In the genomic region with DNA sequence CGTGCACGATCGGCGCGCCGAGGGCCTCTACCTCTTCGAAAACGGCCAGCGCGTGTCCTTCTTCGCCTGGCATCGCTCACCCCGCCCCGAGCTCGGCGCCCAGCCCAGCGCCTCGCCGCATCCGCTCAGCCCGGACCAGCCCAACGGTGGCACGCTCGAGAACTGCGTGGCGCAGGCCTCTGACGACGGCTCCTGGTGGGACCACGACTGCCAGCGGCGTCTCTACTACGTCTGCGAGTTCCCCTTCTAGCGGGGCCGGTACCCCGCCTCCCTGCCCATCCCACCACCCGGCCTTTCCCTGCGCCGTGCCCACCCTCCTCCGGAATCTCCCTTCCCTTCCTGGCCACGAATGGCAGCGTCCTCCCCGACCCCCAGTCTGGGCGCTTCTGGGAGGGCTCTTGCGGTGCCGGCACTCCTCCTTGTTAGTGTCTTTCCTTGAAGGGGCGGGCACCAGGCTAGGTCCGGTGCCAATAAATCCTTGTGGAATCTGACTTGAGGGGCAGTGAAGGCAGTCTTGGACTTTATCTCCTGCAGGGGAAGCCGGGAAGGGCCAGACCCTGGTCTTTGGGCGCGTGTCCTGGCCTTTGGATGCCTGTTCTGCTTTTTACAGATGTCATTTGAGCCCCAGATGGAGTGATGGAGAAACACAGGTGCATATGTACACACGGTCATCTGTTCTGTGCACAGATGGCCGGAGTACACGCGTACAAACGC, we compare ENCODE assay signal across 8 cellular contexts. TPM values are rescaled to one million over a fixed set of nuclear protein-coding genes. Genes with fewer than 3 reads are reported as not detected.
DNase-seq lines count a peak whose midpoint lies in the region; ATAC-seq, FAIRE-seq and TF ChIP-seq lines count a peak whose summit lies in the region.

No MANE protein-coding gene starts in this region.

- DNase-seq in CD4-positive, alpha-beta T cell, result no peak
- DNase-seq in activated naive CD8-positive, alpha-beta T cell treated with anti-CD3 and anti-CD28 coated beads, Interleukin-2, amount 10 ng/mL, durations not matched to agents 7 days and 5 days, result no peak
- DNase-seq in RCC 7860 (ENCODE audit: low spot score) (no peak), NCI-H510A treated with DMSO at 0.1 percent for 48 hours (lab: John Stamatoyannopoulos, UW) (no peak)

- no peak for TF ChIP-seq CTCF in CD4-positive, alpha-beta T cell (IDR thresholded peaks at IDR 0.05)

- H3K9me3 ChIP-seq in CD4-positive, alpha-beta T cell (ENCODE audit: control insufficient read depth, low read length), result no peaks in the 10 kb centered on the region
- H3K9me3 ChIP-seq in iPS-20b (ENCODE audit: insufficient read depth, low read depth, low read length), result peaks cover 47% of the 10 kb centered on the region
- H3K9me3 ChIP-seq in subcutaneous abdominal adipose tissue (ENCODE audit: control insufficient read depth in 5 of 5, low read length in 5 of 5), result no peaks in the 10 kb centered on the region

- H3K9ac ChIP-seq in iPS-20b (ENCODE audit: low read depth, low read length) (peak overlapping the region; percentile 75; the same call in 1 of the 2 replicates), subcutaneous abdominal adipose tissue (ENCODE audit: low read length in 5 of 5) (peak overlapping the region in 4 of 5 donors; percentile 41 to 79 (median 65))

- H3K4me3 Mint-ChIP-seq in CD4-positive, alpha-beta T cell, result peak overlapping the region; percentile 87
- H3K4me3 Mint-ChIP-seq in activated naive CD8-positive, alpha-beta T cell treated with anti-CD3 and anti-CD28 coated beads, Interleukin-2, amount 10 ng/mL, durations not matched to agents 7 days and 5 days, result peak overlapping the region; percentile 96

- peaks cover 47% of the 10 kb centered on the region for H3K27me3 Mint-ChIP-seq in CD4-positive, alpha-beta T cell
- H3K27me3 Mint-ChIP-seq in activated naive CD8-positive, alpha-beta T cell treated with anti-CD3 and anti-CD28 coated beads, Interleukin-2, amount 10 ng/mL, durations not matched to agents 7 days and 5 days, result peaks cover 27% of the 10 kb centered on the region

- POLR2A ChIA-PET in CD4-positive, alpha-beta T cell (lab: Charles Lee), result interaction anchor here (1.0 to 1.5 kb wide), 6 partner anchors 25 to 368 kb away, joined by 3 to 20 read pairs (median 7); partner anchors contain the start of genes JOSD2, NR1H2 and POLD1
- POLR2A ChIA-PET in activated naive CD8-positive, alpha-beta T cell treated with anti-CD3 and anti-CD28 coated beads, Interleukin-2, amount 10 ng/mL, durations not matched to agents 7 days and 5 days (lab: Charles Lee), result interaction anchor here (0.7 to 2.6 kb wide), 12 partner anchors 12 to 640 kb away, joined by 3 to 18 read pairs (median 4); partner anchors contain the start of gene JOSD2

- peak overlapping the region; percentile 70 for H3K27ac Mint-ChIP-seq in CD4-positive, alpha-beta T cell
- H3K27ac Mint-ChIP-seq in activated naive CD8-positive, alpha-beta T cell treated with anti-CD3 and anti-CD28 coated beads, Interleukin-2, amount 10 ng/mL, durations not matched to agents 7 days and 5 days, result peak overlapping the region; percentile 94

- ATAC-seq in CD4-positive, alpha-beta T cell (ENCODE audit: poor library complexity), result peak; percentile 45
- ATAC-seq in HG02759 (IDR thresholded peaks at IDR 0.05; ENCODE audit: unreplicated experiment) (peak; percentile 30), GM18868 (IDR thresholded peaks at IDR 0.05; ENCODE audit: unreplicated experiment) (no peak)
- peak; percentile 71 for ATAC-seq in activated naive CD8-positive, alpha-beta T cell treated with anti-CD3 and anti-CD28 coated beads, Interleukin-2, amount 10 ng/mL, durations not matched to agents 7 days and 5 days (ENCODE audit: low read depth)

- H3K36me3 ChIP-seq in iPS-20b (ENCODE audit: insufficient read depth, low read depth, low read length) (no peaks in the 10 kb centered on the region), subcutaneous abdominal adipose tissue (ENCODE audit: control insufficient read depth in 5 of 5, insufficient read depth in 5 of 5, low read length in 5 of 5) (no peaks in the 10 kb centered on the region)

- H3K4me3 ChIP-seq in iPS-20b (ENCODE audit: low read length) (peak overlapping the region; percentile 67; the same call in 1 of the 2 replicates), subcutaneous abdominal adipose tissue (ENCODE audit: low read depth in 1 of 5, low read length in 5 of 5) (peak overlapping the region; percentile 44 to 81 (median 71))

- intact Hi-C loops in CD4-positive, alpha-beta T cell (cut with DNase I, micrococcal nuclease), result loop anchor here (2.0 to 10.0 kb wide), 3 partner anchors 57 to 391 kb away; no protein-coding TSS in a partner anchor

- H3K4me1 ChIP-seq in iPS-20b (ENCODE audit: insufficient read depth, low read length) (no peaks in the 10 kb centered on the region), subcutaneous abdominal adipose tissue (ENCODE audit: control insufficient read depth in 5 of 5, insufficient read depth in 5 of 5, low read length in 5 of 5) (peaks cover 0 to 37% (median 33%) of the 10 kb centered on the region in 5 donors)

- FAIRE-seq in RCC 7860 (lab: Jason Lieb, UNC), result no peak

- CTCF ChIA-PET in CD4-positive, alpha-beta T cell (lab: Charles Lee), result no interaction called here

- H3K4me1 Mint-ChIP-seq in CD4-positive, alpha-beta T cell (ENCODE audit: low read depth), result peaks cover 31% of the 10 kb centered on the region
- peaks cover 27% of the 10 kb centered on the region for H3K4me1 Mint-ChIP-seq in activated naive CD8-positive, alpha-beta T cell treated with anti-CD3 and anti-CD28 coated beads, Interleukin-2, amount 10 ng/mL, durations not matched to agents 7 days and 5 days

- peaks cover 62% of the 10 kb centered on the region for H3K27me3 ChIP-seq in CD4-positive, alpha-beta T cell (ENCODE audit: control insufficient read depth, insufficient read depth, low read length)
- H3K27me3 ChIP-seq in iPS-20b (ENCODE audit: insufficient read depth, low read length) (peaks cover 47% of the 10 kb centered on the region), subcutaneous abdominal adipose tissue (ENCODE audit: control insufficient read depth in 5 of 5, insufficient read depth in 4 of 5, low read length in 5 of 5) (peaks cover 25 to 49% (median 37%) of the 10 kb centered on the region in 5 donors)

- H3K9me3 Mint-ChIP-seq in CD4-positive, alpha-beta T cell, result no peaks in the 10 kb centered on the region
- no peaks in the 10 kb centered on the region for H3K9me3 Mint-ChIP-seq in activated naive CD8-positive, alpha-beta T cell treated with anti-CD3 and anti-CD28 coated beads, Interleukin-2, amount 10 ng/mL, durations not matched to agents 7 days and 5 days

- no peaks in the 10 kb centered on the region for H3K36me3 Mint-ChIP-seq in CD4-positive, alpha-beta T cell (ENCODE audit: low read depth)
- H3K36me3 Mint-ChIP-seq in activated naive CD8-positive, alpha-beta T cell treated with anti-CD3 and anti-CD28 coated beads, Interleukin-2, amount 10 ng/mL, durations not matched to agents 7 days and 5 days, result peaks cover 3% of the 10 kb centered on the region

- H3K27ac ChIP-seq in CD4-positive, alpha-beta T cell (ENCODE audit: low read depth, low read length), result peak overlapping the region; percentile 41
- H3K27ac ChIP-seq in iPS-20b (ENCODE audit: low read length) (no peak overlapping the region), subcutaneous abdominal adipose tissue (ENCODE audit: low read depth, low read length) (no peak overlapping the region)

RNA-seq across cellular contexts. Expression of gene CLEC11A, which starts 2.2 kb away (rescaled TPM):
- 1 to 10 TPM; 3.1 to 3.3 TPM for total RNA-seq in CD4-positive, alpha-beta T cell
- 1 to 10 TPM; 2.4 to 2.7 TPM for total RNA-seq in activated naive CD8-positive, alpha-beta T cell treated with anti-CD3 and anti-CD28 coated beads, Interleukin-2, amount 10 ng/mL, durations not matched to agents 7 days and 5 days

RNA-seq across cellular contexts. Expression of gene SHANK1, which starts 5.8 kb away (rescaled TPM):
- total RNA-seq in CD4-positive, alpha-beta T cell, result not detected
- total RNA-seq in activated naive CD8-positive, alpha-beta T cell treated with anti-CD3 and anti-CD28 coated beads, Interleukin-2, amount 10 ng/mL, durations not matched to agents 7 days and 5 days, result not detected

RNA-seq across cellular contexts. Expression of gene GPR32, which starts 44.9 kb away (rescaled TPM):
- total RNA-seq in CD4-positive, alpha-beta T cell, result not detected
- total RNA-seq in activated naive CD8-positive, alpha-beta T cell treated with anti-CD3 and anti-CD28 coated beads, Interleukin-2, amount 10 ng/mL, durations not matched to agents 7 days and 5 days, result not detected
